ENCODE assay signal across 8 cellular contexts in the genomic region with DNA sequence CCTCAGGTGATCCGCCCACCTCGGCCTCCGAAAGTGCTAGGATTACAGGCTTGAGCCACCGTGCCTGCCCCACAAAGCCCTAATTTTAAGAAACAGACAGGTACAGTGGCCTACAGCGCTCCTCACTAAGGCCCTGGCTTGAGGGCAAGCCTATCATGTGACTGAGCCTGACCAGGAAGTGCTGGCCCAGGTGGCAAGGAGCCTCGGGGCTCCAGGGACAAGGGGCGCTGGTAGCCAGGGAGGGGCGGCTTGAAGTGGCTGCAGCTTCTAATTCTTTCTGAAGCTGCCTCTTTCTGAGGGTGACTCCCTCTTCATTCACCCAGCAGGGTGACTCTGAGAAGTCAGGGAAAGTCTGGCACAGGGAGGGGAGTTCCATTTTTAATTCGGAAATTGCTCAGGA.
A peak's percentile ranks its signal among the peaks of the same experiment; 100 is the strongest.
DNase-seq lines count a peak whose midpoint lies in the region; ATAC-seq, FAIRE-seq and TF ChIP-seq lines count a peak whose summit lies in the region.

No MANE protein-coding gene starts in this region.

- ATAC-seq in GM12878 (no peak), GM18520 (IDR thresholded peaks at IDR 0.05; ENCODE audit: unreplicated experiment) (no peak), HG02763 (IDR thresholded peaks at IDR 0.05; ENCODE audit: unreplicated experiment) (no peak)

- H3K4me3 ChIP-seq in ACC112 (ENCODE audit: low read depth, low read length) (peak overlapping the region; percentile 73), H7 (ENCODE audit: insufficient read depth, low read depth, low read length) (no peak overlapping the region), GM12878 (peak overlapping the region; percentile 73; the same call in 1 of the 2 replicates), neuron (ENCODE audit: low read length) (no peak overlapping the region)

- DNase-seq in H7 (peak; percentile 48), GM12878 (ENCODE audit: low read depth, low spot score) (no peak), hypothalamus (lab: John Stamatoyannopoulos, UW) (no peak), HuH-7.5 (ENCODE audit: low spot score) (no peak)

- H3K79me2 ChIP-seq in ACC112 (ENCODE audit: control insufficient read depth, insufficient read depth, low read length, unreplicated experiment), result no peaks in the 10 kb centered on the region
- H3K79me2 ChIP-seq in GM12878 (ENCODE audit: control insufficient read depth, insufficient read depth, low read length), result peaks cover 31% of the 10 kb centered on the region

- H3K4me1 ChIP-seq in ACC112 (ENCODE audit: control insufficient read depth, insufficient read depth, low read length, unreplicated experiment) (no peaks in the 10 kb centered on the region), GM12878 (ENCODE audit: control insufficient read depth, insufficient read depth, low read length) (peaks cover 64% of the 10 kb centered on the region), neuron (ENCODE audit: insufficient read depth, low read length) (peaks cover 17% of the 10 kb centered on the region)

- H3K27ac ChIP-seq in ACC112 (ENCODE audit: low read depth, low read length), result no peak overlapping the region
- H3K27ac ChIP-seq in GM12878 (ENCODE audit: control insufficient read depth, insufficient read depth), result peak overlapping the region; percentile 84

- CTCF ChIA-PET in GM12878 (lab: Yijun Ruan, JAX), result interaction anchor here (0.7 to 13.5 kb wide), 10 partner anchors 10 to 394 kb away, joined by 3 to 235 read pairs (median 12); no protein-coding TSS in a partner anchor

- TF ChIP-seq POLR2A in GM12878 (IDR thresholded peaks at IDR 0.05; ENCODE audit: low read depth, low read length), result no peak

- 53% methylated on average over 9 of the region's 9 CpGs for WGBS in GM12878 (ENCODE audit: insufficient coverage, insufficient replicate concordance, low lambda C conversion rate, missing lambda C conversion rate)

- intact Hi-C loops in GM12878 (cut with micrococcal nuclease; ENCODE audit: unreplicated experiment), result no loop called here

- no peak for FAIRE-seq in GM12878 (lab: Jason Lieb, UNC)

- no peak for TF ChIP-seq RAD21 in GM12878 (IDR thresholded peaks at IDR 0.05; ENCODE audit: insufficient read depth, low read depth, low read length)

- H2AFZ ChIP-seq in ACC112 (ENCODE audit: low read length, unreplicated experiment) (no peak overlapping the region), GM12878 (ENCODE audit: control insufficient read depth, low read depth, low read length) (no peak overlapping the region), neuron (ENCODE audit: low read depth, low read length) (peak overlapping the region; percentile 46)

- H4K20me1 ChIP-seq in GM12878 (ENCODE audit: control insufficient read depth, insufficient read depth), result no peaks in the 10 kb centered on the region

- H3K9me3 ChIP-seq in GM12878 (replicated peaks; ENCODE audit: control insufficient read depth, insufficient read depth, low read length) (no peaks in the 10 kb centered on the region), neuron (ENCODE audit: low read length) (no peaks in the 10 kb centered on the region)

- H3K4me2 ChIP-seq in GM12878 (ENCODE audit: control insufficient read depth, insufficient read depth), result peak overlapping the region; percentile 95

- TF ChIP-seq EP300 in GM12878 (IDR thresholded peaks at IDR 0.05; ENCODE audit: borderline replicate concordance in 1 of 2, control insufficient read depth in 1 of 2, low read depth in 2 of 2, low read length in 2 of 2), result no peak

- no peak for TF ChIP-seq CTCF in GM12878 (IDR thresholded peaks at IDR 0.05 in 2 of 3, conservative IDR thresholded peaks at IDR 0.05 in 1 of 3; ENCODE audit: control insufficient read depth in 2 of 3, extremely low read depth in 1 of 3, insufficient read depth in 1 of 3, low read depth in 3 of 3, low read length in 3 of 3)

- peak overlapping the region; percentile 74 for H3K9ac ChIP-seq in GM12878 (ENCODE audit: control insufficient read depth, insufficient read depth, low read length)

- POLR2A ChIA-PET in GM12878 (lab: Charles Lee), result interaction anchor here (3.1 to 10.9 kb wide), 4 partner anchors 23 to 50 kb away, joined by 29 to 175 read pairs (median 139); no protein-coding TSS in a partner anchor

- H3K36me3 ChIP-seq in ACC112 (ENCODE audit: insufficient read depth, low read length) (no peaks in the 10 kb centered on the region), H7 (replicated peaks; ENCODE audit: control insufficient read depth, insufficient read depth, low read length) (no peaks in the 10 kb centered on the region), GM12878 (ENCODE audit: control insufficient read depth in 2 of 2, insufficient read depth in 2 of 2, low read length in 1 of 2) (no peaks in the 10 kb centered on the region), neuron (ENCODE audit: insufficient read depth, low read length) (no peaks in the 10 kb centered on the region)

- RAD21 ChIA-PET in GM12878 (lab: Charles Lee; ENCODE audit: unreplicated experiment), result interaction anchor here (3.4 to 8.4 kb wide), 5 partner anchors 19 to 51 kb away, joined by 39 to 337 read pairs (median 56); no protein-coding TSS in a partner anchor

- in situ Hi-C loops in GM12878 (cut with MboI), result loop anchor here (5.0 kb wide), 1 partner anchor 43 kb away; no protein-coding TSS in a partner anchor

- H3K27me3 ChIP-seq in ACC112 (ENCODE audit: insufficient read depth, low read length) (peaks cover 42% of the 10 kb centered on the region), H7 (ENCODE audit: control insufficient read depth, insufficient read depth, low read length) (peaks cover 4% of the 10 kb centered on the region; the same call in 1 of the 2 replicates), GM12878 (replicated peaks in 1 of 2; ENCODE audit: control insufficient read depth in 2 of 2, insufficient read depth in 2 of 2, low read length in 1 of 2) (no peaks in the 10 kb centered on the region), neuron (ENCODE audit: insufficient read depth, low read length) (peaks cover 29% of the 10 kb centered on the region)

- TSS peak; percentile 59 for BruUV-seq in GM12878 (replicated peaks; lab: Mats Ljungman, UMichigan)

- SMC1A ChIA-PET in GM12878 (lab: Charles Lee; ENCODE audit: uncharacterized antibody, unreplicated experiment), result interaction anchor here (1.6 to 13.4 kb wide), 5 partner anchors 12 to 51 kb away, joined by 6 to 372 read pairs (median 164); no protein-coding TSS in a partner anchor

TF ChIP-seq in GM12878, 131 proteins besides CTCF, POLR2A, EP300 and RAD21:
- no peak for TF ChIP-seq CBFB (IDR thresholded peaks at IDR 0.05; ENCODE audit: low read depth)
- 0 out of 4 replicates have a peak, but pooled peaks of 1 of the 2 experiments have one; percentile 3 for TF ChIP-seq BHLHE40 (IDR thresholded peaks at IDR 0.05; ENCODE audit: borderline replicate concordance in 1 of 2, low read depth in 2 of 2, low read length in 1 of 2)
- TF ChIP-seq SMARCA5 (IDR thresholded peaks at IDR 0.05), result peak; percentile 70; the same call in 1 of the 2 replicates

Comparison
In these comparisons a context has a peak if more than half of its experiments do, and no peak if none do; other contexts are left out.
1. H3K4me3 ChIP-seq: peak in ACC112 (single experiment) and GM12878 (single experiment); none in H7 (single experiment) and neuron (single experiment).